In genomic region chr6:73145690-73146089, GRCh38 we compare ENCODE assay signal across 17 cellular contexts.
A peak's percentile ranks its signal among the peaks of the same experiment; 100 is the strongest.
DNase-seq lines count a peak whose midpoint lies in the region; ATAC-seq, FAIRE-seq and TF ChIP-seq lines count a peak whose summit lies in the region.
"Had no signal": no experiment of that assay in that cellular context is flagged by ENCODE, and none has a peak within 500 bp of the region (broad histone marks: within the 10 kb centered on the region; RNA-seq: fewer than 3 reads in every experiment).

No MANE protein-coding gene starts in this region.

- no peak for DNase-seq in GM18507 (ENCODE audit: extremely low spot score, insufficient read length, low read depth)
- DNase-seq in kidney, result no peak
- no peak for DNase-seq in OCI-M2 (lab: John Stamatoyannopoulos, UW; ENCODE audit: unreplicated experiment)
- DNase-seq in GM19240 (ENCODE audit: insufficient read length, low spot score), result no peak
- DNase-seq: activated naive CD4-positive, alpha-beta T cell treated with anti-CD3 and anti-CD28 coated beads, Interleukin-2, amount 50 U/mL, for 16 hours; effector CD4-positive, alpha-beta T cell; NCI-H2029 treated with DMSO at 0.1 percent for 48 hours; NCI-H526; occipital lobe; Peyer's patch; right lobe of liver; stimulated activated CD4-positive, alpha-beta T cell treated with anti-CD3 and anti-CD28 coated beads, Interleukin-4, amount 100 ng/mL, for 24 hours had no signal

- H3K4me1 ChIP-seq in kidney (ENCODE audit: control insufficient read depth in 1 of 2, insufficient read depth in 1 of 2, low read depth in 1 of 2, low read length in 2 of 2), result no peaks in the 10 kb centered on the region
- H3K4me1 ChIP-seq: Peyer's patch, right lobe of liver had no signal

- FAIRE-seq in GM18507 (lab: Jason Lieb, UNC) (peak; percentile 74), kidney (lab: Jason Lieb, UNC) (no peak)
- FAIRE-seq: HTR-8/SVneo had no signal

- no peak for TF ChIP-seq CTCF in kidney (IDR thresholded peaks at IDR 0.05; ENCODE audit: borderline replicate concordance, extremely low read depth, insufficient read depth)

- H3K9ac ChIP-seq in kidney (ENCODE audit: low read length in 2 of 2), result no peak overlapping the region

- ATAC-seq in GM19035 (IDR thresholded peaks at IDR 0.05; ENCODE audit: unreplicated experiment) (peak; percentile 58), HG02798 (IDR thresholded peaks at IDR 0.05; ENCODE audit: poor library complexity, unreplicated experiment) (peak; percentile 59), HG03558 (IDR thresholded peaks at IDR 0.05; ENCODE audit: extremely low read depth, unreplicated experiment) (peak; percentile 49)
- ATAC-seq: GM23338, right lobe of liver had no signal

- no peaks in the 10 kb centered on the region for H3K9me3 ChIP-seq in kidney (ENCODE audit: control insufficient read depth in 1 of 2, low read length in 2 of 2)
- H3K9me3 ChIP-seq: Peyer's patch, right lobe of liver had no signal

- intact Hi-C loops in kidney (cut with DNase I), result no loop called here

- H3K4me3 ChIP-seq in kidney (ENCODE audit: low read length in 2 of 2), result no peak overlapping the region
- H3K4me3 ChIP-seq: GM23338, Peyer's patch, right lobe of liver had no signal

- H3K27ac ChIP-seq in kidney (ENCODE audit: low read depth in 2 of 2, low read length in 2 of 2), result no peak overlapping the region
- H3K27ac ChIP-seq: Peyer's patch, right lobe of liver had no signal

- H3K36me3 ChIP-seq in kidney (ENCODE audit: control insufficient read depth in 1 of 2, insufficient read depth in 2 of 2, low read length in 2 of 2), result no peaks in the 10 kb centered on the region
- H3K36me3 ChIP-seq: Peyer's patch, right lobe of liver had no signal
